In the genomic region with DNA sequence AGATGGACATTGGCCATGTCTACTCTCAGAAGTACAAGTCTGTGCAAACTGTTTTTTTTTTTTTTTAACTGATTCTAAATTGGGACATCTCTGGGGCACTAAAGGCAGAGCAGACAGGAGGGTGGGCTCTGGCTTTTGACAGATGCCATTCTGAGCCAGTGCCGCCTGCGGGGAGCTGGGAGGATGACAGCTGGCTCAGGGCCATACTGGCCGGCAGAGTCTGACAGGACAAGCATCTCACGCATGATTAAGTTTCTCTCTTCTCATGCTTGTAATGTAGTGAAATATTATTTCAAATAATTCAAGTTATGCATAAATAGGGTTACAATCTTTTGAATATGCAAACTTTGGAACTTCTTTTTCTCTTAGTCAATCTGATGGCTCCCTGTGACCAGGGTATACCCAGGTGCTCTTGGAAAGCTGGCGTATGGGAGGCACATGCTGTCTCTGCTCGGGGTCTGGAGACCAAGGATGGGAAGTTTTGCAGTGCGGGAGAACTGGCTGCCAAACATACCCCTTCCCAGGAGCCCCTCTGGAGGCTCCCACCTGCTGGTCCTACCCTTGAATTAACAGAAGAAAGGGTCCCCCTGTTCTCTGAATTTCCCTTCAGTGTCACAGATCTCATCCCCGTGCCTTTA, we compare ENCODE assay signal across 2 cellular contexts.
TF ChIP-seq lines count a peak whose summit lies in the region.

No MANE protein-coding gene starts in this region.

TF ChIP-seq in IMR-90, 13 proteins besides CTCF, POLR2A, EP300 and RAD21:
- TF ChIP-seq NFE2L2 (IDR thresholded peaks at IDR 0.05; ENCODE audit: low read depth, low read length), result no peak
- no peak for TF ChIP-seq FOS (IDR thresholded peaks at IDR 0.05; ENCODE audit: low read depth, low read length)

TF ChIP-seq in GM12878, 131 proteins besides CTCF, POLR2A, EP300 and RAD21:
- TF ChIP-seq, protein P1, sequence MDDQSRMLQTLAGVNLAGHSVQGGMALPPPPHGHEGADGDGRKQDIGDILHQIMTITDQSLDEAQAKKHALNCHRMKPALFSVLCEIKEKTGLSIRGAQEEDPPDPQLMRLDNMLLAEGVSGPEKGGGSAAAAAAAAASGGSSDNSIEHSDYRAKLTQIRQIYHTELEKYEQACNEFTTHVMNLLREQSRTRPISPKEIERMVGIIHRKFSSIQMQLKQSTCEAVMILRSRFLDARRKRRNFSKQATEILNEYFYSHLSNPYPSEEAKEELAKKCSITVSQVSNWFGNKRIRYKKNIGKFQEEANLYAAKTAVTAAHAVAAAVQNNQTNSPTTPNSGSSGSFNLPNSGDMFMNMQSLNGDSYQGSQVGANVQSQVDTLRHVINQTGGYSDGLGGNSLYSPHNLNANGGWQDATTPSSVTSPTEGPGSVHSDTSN (IDR thresholded peaks at IDR 0.05; ENCODE audit: insufficient replicate concordance, low read depth, low read length), result peak; percentile 37
- TF ChIP-seq IKZF1 (conservative IDR thresholded peaks at IDR 0.05) (no peak), PKNOX1 (IDR thresholded peaks at IDR 0.05) (peak; percentile 84)
